14 cellular contexts compared by ENCODE assay signal in genomic region chr3:19645093-19645492, GRCh38.
DNase-seq lines count a peak whose midpoint lies in the region; ATAC-seq, FAIRE-seq and TF ChIP-seq lines count a peak whose summit lies in the region.
"Had no signal": no experiment of that assay in that cellular context is flagged by ENCODE, and none has a peak within 500 bp of the region (broad histone marks: within the 10 kb centered on the region; RNA-seq: fewer than 3 reads in every experiment).

No MANE protein-coding gene starts in this region.

- no peaks in the 10 kb centered on the region for H3K9me2 ChIP-seq in OCI-LY1 (ENCODE audit: low read depth, low read length)
- H3K9me2 ChIP-seq: SK-N-SH had no signal

- H3K27ac ChIP-seq in OCI-LY1 (ENCODE audit: low read depth, low read length, poor library complexity, severe bottlenecking), result no peak overlapping the region

- H3K4me3 ChIP-seq in OCI-LY1 (ENCODE audit: low read depth, low read length, poor library complexity, severe bottlenecking), result no peak overlapping the region

- POLR2A ChIA-PET in activated CD4-positive, alpha-beta memory T cell treated with anti-CD3 and anti-CD28 coated beads for 36 hours (lab: Charles Lee), result no interaction called here

- no peak for FAIRE-seq in urothelium cell line (lab: Jason Lieb, UNC)

- H3K27me3 Mint-ChIP-seq in stimulated activated naive CD8-positive, alpha-beta T cell treated with anti-CD3 and anti-CD28 coated beads, Interleukin-15, amount 100 ng/mL, for 72 hours, result no peaks in the 10 kb centered on the region
- H3K27me3 Mint-ChIP-seq in activated CD4-positive, alpha-beta memory T cell treated with anti-CD3 and anti-CD28 coated beads for 36 hours, result no peaks in the 10 kb centered on the region
- H3K27me3 Mint-ChIP-seq in activated T-cell treated with anti-CD3 and anti-CD28 coated beads, Interleukin-2, amount 50 U/mL, for 24 hours, result no peaks in the 10 kb centered on the region

- peaks cover 6% of the 10 kb centered on the region in 2 donors for H3K9me3 Mint-ChIP-seq in stimulated activated naive CD8-positive, alpha-beta T cell treated with anti-CD3 and anti-CD28 coated beads, Interleukin-15, amount 100 ng/mL, for 72 hours
- H3K9me3 Mint-ChIP-seq in activated CD4-positive, alpha-beta memory T cell treated with anti-CD3 and anti-CD28 coated beads for 36 hours, result peaks cover 4% of the 10 kb centered on the region
- H3K9me3 Mint-ChIP-seq in activated T-cell treated with anti-CD3 and anti-CD28 coated beads, Interleukin-2, amount 50 U/mL, for 24 hours, result no peaks in the 10 kb centered on the region

- no peaks in the 10 kb centered on the region for H3K36me3 Mint-ChIP-seq in activated CD4-positive, alpha-beta memory T cell treated with anti-CD3 and anti-CD28 coated beads for 36 hours
- no peaks in the 10 kb centered on the region for H3K36me3 Mint-ChIP-seq in activated T-cell treated with anti-CD3 and anti-CD28 coated beads, Interleukin-2, amount 50 U/mL, for 24 hours (ENCODE audit: low read depth)

- no peak overlapping the region for H3K27ac Mint-ChIP-seq in stimulated activated naive CD8-positive, alpha-beta T cell treated with anti-CD3 and anti-CD28 coated beads, Interleukin-15, amount 100 ng/mL, for 72 hours
- no peak overlapping the region for H3K27ac Mint-ChIP-seq in activated CD4-positive, alpha-beta memory T cell treated with anti-CD3 and anti-CD28 coated beads for 36 hours
- H3K27ac Mint-ChIP-seq in activated T-cell treated with anti-CD3 and anti-CD28 coated beads, Interleukin-2, amount 50 U/mL, for 24 hours, result no peak overlapping the region

- H3K9me3 ChIP-seq in OCI-LY1 (ENCODE audit: low read length), result no peaks in the 10 kb centered on the region
- H3K9me3 ChIP-seq: SK-N-SH had no signal

- H3K4me3 Mint-ChIP-seq in stimulated activated naive CD8-positive, alpha-beta T cell treated with anti-CD3 and anti-CD28 coated beads, Interleukin-15, amount 100 ng/mL, for 72 hours, result no peak overlapping the region
- H3K4me3 Mint-ChIP-seq in activated CD4-positive, alpha-beta memory T cell treated with anti-CD3 and anti-CD28 coated beads for 36 hours, result no peak overlapping the region
- H3K4me3 Mint-ChIP-seq in activated T-cell treated with anti-CD3 and anti-CD28 coated beads, Interleukin-2, amount 50 U/mL, for 24 hours, result no peak overlapping the region

- H3K36me3 ChIP-seq in OCI-LY1 (ENCODE audit: insufficient read depth, low read length), result no peaks in the 10 kb centered on the region

- no peaks in the 10 kb centered on the region for H3K79me2 ChIP-seq in OCI-LY1 (ENCODE audit: insufficient read depth, low read length)

- H3K4me1 Mint-ChIP-seq in stimulated activated naive CD8-positive, alpha-beta T cell treated with anti-CD3 and anti-CD28 coated beads, Interleukin-15, amount 100 ng/mL, for 72 hours, result no peaks in the 10 kb centered on the region
- no peaks in the 10 kb centered on the region for H3K4me1 Mint-ChIP-seq in activated CD4-positive, alpha-beta memory T cell treated with anti-CD3 and anti-CD28 coated beads for 36 hours (ENCODE audit: low read depth)
- no peaks in the 10 kb centered on the region for H3K4me1 Mint-ChIP-seq in activated T-cell treated with anti-CD3 and anti-CD28 coated beads, Interleukin-2, amount 50 U/mL, for 24 hours (ENCODE audit: low read depth)

- DNase-seq in stimulated activated naive CD8-positive, alpha-beta T cell treated with anti-CD3 and anti-CD28 coated beads, Interleukin-15, Interleukin-2, amounts not matched to agents 100 U/mL and 50 U/mL, for 24 hours, result no peak
- DNase-seq in stimulated activated naive CD8-positive, alpha-beta T cell treated with anti-CD3 and anti-CD28 coated beads, Interleukin-15, amount 100 ng/mL, for 72 hours, result no peak
- DNase-seq in urothelium cell line (ENCODE audit: low spot score), result peak; percentile 9
- DNase-seq in activated CD4-positive, alpha-beta memory T cell treated with anti-CD3 and anti-CD28 coated beads for 36 hours, result no peak
- no peak for DNase-seq in activated T-cell treated with anti-CD3 and anti-CD28 coated beads, Interleukin-2, amount 50 U/mL, for 24 hours
- DNase-seq: activated CD4-positive, alpha-beta T cell treated with anti-CD3 and anti-CD28 coated beads, Interleukin-2, amount 50 U/mL, for 4 hours; AML-193; effector memory CD4-positive, alpha-beta T cell; IMR-90; retina; SK-N-SH had no signal

- CTCF ChIA-PET in activated CD4-positive, alpha-beta memory T cell treated with anti-CD3 and anti-CD28 coated beads for 36 hours (lab: Charles Lee), result no interaction called here

- H3K4me1 ChIP-seq in OCI-LY1 (ENCODE audit: insufficient read depth, low read length, severe bottlenecking), result no peaks in the 10 kb centered on the region

- TF ChIP-seq CTCF in OCI-LY1 (IDR thresholded peaks at IDR 0.05; ENCODE audit: low read length), result no peak

- H3K9ac ChIP-seq in OCI-LY1 (ENCODE audit: low read length), result no peak overlapping the region
- H3K9ac ChIP-seq: SK-N-SH had no signal

- H4K20me1 ChIP-seq in OCI-LY1 (ENCODE audit: insufficient read depth, low read length), result no peaks in the 10 kb centered on the region

- no peaks in the 10 kb centered on the region for H3F3A ChIP-seq in OCI-LY1 (ENCODE audit: insufficient read depth, low read length)

- ATAC-seq in stimulated activated naive CD8-positive, alpha-beta T cell treated with anti-CD3 and anti-CD28 coated beads, Interleukin-15, Interleukin-2, amounts not matched to agents 100 U/mL and 50 U/mL, for 24 hours, result peak; percentile 40
- no peak for ATAC-seq in stimulated activated naive CD8-positive, alpha-beta T cell treated with anti-CD3 and anti-CD28 coated beads, Interleukin-15, amount 100 ng/mL, for 72 hours
- peak; percentile 76 for ATAC-seq in HG02885 (IDR thresholded peaks at IDR 0.05; ENCODE audit: poor library complexity, unreplicated experiment)
- no peak for ATAC-seq in HG03175 (IDR thresholded peaks at IDR 0.05; ENCODE audit: unreplicated experiment)

- H3K4me2 ChIP-seq in OCI-LY1 (ENCODE audit: low read length), result no peak overlapping the region
- H3K4me2 ChIP-seq: SK-N-SH had no signal

- H3K27me3 ChIP-seq in OCI-LY1 (ENCODE audit: insufficient read depth, low read length), result no peaks in the 10 kb centered on the region

- intact Hi-C loops in activated CD4-positive, alpha-beta memory T cell treated with anti-CD3 and anti-CD28 coated beads for 36 hours (cut with micrococcal nuclease), result no loop called here

- 0 out of 2 replicates have a peak overlapping the region, but pooled peaks have one; percentile 63 for H2AFZ ChIP-seq in OCI-LY1 (ENCODE audit: low read length)

Comparison
In these comparisons a context has a peak if more than half of its experiments do, and no peak if none do; other contexts are left out.
1. ATAC-seq: peak in stimulated activated naive CD8-positive, alpha-beta T cell treated with anti-CD3 and anti-CD28 coated beads, Interleukin-15, Interleukin-2, amounts not matched to agents 100 U/mL and 50 U/mL, for 24 hours (single experiment) and HG02885 (single experiment); none in stimulated activated naive CD8-positive, alpha-beta T cell treated with anti-CD3 and anti-CD28 coated beads, Interleukin-15, amount 100 ng/mL, for 72 hours (single experiment) and HG03175 (single experiment).